In genomic region chr2:173734686-173735308, GRCh38 we compare ENCODE assay signal across 21 cellular contexts.
DNase-seq lines count a peak whose midpoint lies in the region; TF ChIP-seq lines count a peak whose summit lies in the region.
"Had no signal": no experiment of that assay in that cellular context is flagged by ENCODE, and none has a peak within 500 bp of the region (broad histone marks: within the 10 kb centered on the region; RNA-seq: fewer than 3 reads in every experiment).

No MANE protein-coding gene starts in this region.

- DNase-seq in NCI-H510A treated with DMSO at 0.1 percent for 48 hours (lab: John Stamatoyannopoulos, UW) (peak; percentile 71), NCI-H510A (lab: John Stamatoyannopoulos, UW) (no peak), NOMO-1 treated with DMSO at 0.1 percent for 48 hours (lab: John Stamatoyannopoulos, UW; ENCODE audit: unreplicated experiment) (peak; percentile 16), hepatocyte (ENCODE audit: low spot score) (peak; percentile 40), COR-L47 (lab: John Stamatoyannopoulos, UW) (no peak), tibial artery (no peak)
- no peak for DNase-seq in CD8-positive, alpha-beta memory T cell
- DNase-seq: ACHN; CD4-positive, alpha-beta T cell; DMS153; Kasumi-1; NCI-H1105; NCI-H146; NCI-H2029; NCI-H226; NCI-H524 treated with DMSO at 0.1 percent for 48 hours; SHP77 treated with DMSO at 0.1 percent for 48 hours had no signal

- CTCF ChIA-PET in CD8-positive, alpha-beta memory T cell (lab: Charles Lee): no interaction called here

- H3K27me3 Mint-ChIP-seq in CD8-positive, alpha-beta memory T cell: peaks cover 4 to 22% of the 10 kb centered on the region in 2 donors

- H3K27ac Mint-ChIP-seq in CD8-positive, alpha-beta memory T cell: no peak overlapping the region
- H3K27ac Mint-ChIP-seq: CD4-positive, alpha-beta T cell had no signal

- no peak overlapping the region for H3K4me3 Mint-ChIP-seq in CD8-positive, alpha-beta memory T cell
- H3K4me3 Mint-ChIP-seq: CD4-positive, alpha-beta T cell had no signal

- peaks cover 0 to 3% (median 2%) of the 10 kb centered on the region in 5 donors for H3K9me3 Mint-ChIP-seq in CD8-positive, alpha-beta memory T cell

- H3K4me1 Mint-ChIP-seq in CD8-positive, alpha-beta memory T cell: no peaks in the 10 kb centered on the region

- H3K27me3 ChIP-seq in hepatocyte (no peaks in the 10 kb centered on the region), liver (ENCODE audit: control insufficient read depth in 4 of 4, insufficient read depth in 4 of 4, low read length in 3 of 4) (no peaks in the 10 kb centered on the region), tibial artery (no peaks in the 10 kb centered on the region)
- no peaks in the 10 kb centered on the region for H3K27me3 ChIP-seq in CD8-positive, alpha-beta memory T cell (ENCODE audit: insufficient read depth, low read length, poor library complexity, severe bottlenecking)
- H3K27me3 ChIP-seq: BLaER1 had no signal

- H3K27ac ChIP-seq in hepatocyte: no peak overlapping the region
- H3K27ac ChIP-seq in liver (ENCODE audit: low read depth in 1 of 2, low read length in 2 of 2): no peak overlapping the region
- no peak overlapping the region for H3K27ac ChIP-seq in tibial artery
- H3K27ac ChIP-seq in CD8-positive, alpha-beta memory T cell (ENCODE audit: low read depth, low read length): no peak overlapping the region
- H3K27ac ChIP-seq: 22Rv1, BLaER1, RWPE1 had no signal

- H3K9ac ChIP-seq in liver (ENCODE audit: low read depth in 1 of 2, low read length in 2 of 2): no peak overlapping the region
- H3K9ac ChIP-seq: BLaER1 had no signal

- H3K9me2 ChIP-seq in hepatocyte (replicated peaks; ENCODE audit: insufficient read depth): no peaks in the 10 kb centered on the region

- H3K4me1 ChIP-seq in hepatocyte (ENCODE audit: insufficient read depth) (no peaks in the 10 kb centered on the region), liver (ENCODE audit: control insufficient read depth in 4 of 4, insufficient read depth in 4 of 4, low read length in 3 of 4) (peaks cover 0 to 3% (median under 1%) of the 10 kb centered on the region in 4 donors), tibial artery (no peaks in the 10 kb centered on the region)
- no peaks in the 10 kb centered on the region for H3K4me1 ChIP-seq in CD8-positive, alpha-beta memory T cell (ENCODE audit: insufficient read depth, low read length)
- H3K4me1 ChIP-seq: BLaER1 had no signal

- H2AFZ ChIP-seq in hepatocyte: no peak overlapping the region

- no peaks in the 10 kb centered on the region for H4K20me1 ChIP-seq in hepatocyte (ENCODE audit: insufficient read depth, poor library complexity, severe bottlenecking)
- H4K20me1 ChIP-seq: BLaER1 had no signal

- 62% methylated on average over 4 of the region's 4 CpGs for WGBS in hepatocyte (ENCODE audit: low lambda C conversion rate, missing lambda C conversion rate)
- 63% methylated on average over 4 of the region's 4 CpGs for WGBS in liver

- no peak overlapping the region for H3K4me2 ChIP-seq in hepatocyte
- H3K4me2 ChIP-seq: BLaER1 had no signal

- TF ChIP-seq CTCF in hepatocyte (IDR thresholded peaks at IDR 0.05; ENCODE audit: poor library complexity): no peak
- peak; percentile 2 for TF ChIP-seq CTCF in liver (IDR thresholded peaks at IDR 0.05; ENCODE audit: low read depth, low read length, missing input control)
- no peak for TF ChIP-seq CTCF in tibial artery (IDR thresholded peaks at IDR 0.05)

- POLR2A ChIA-PET in CD8-positive, alpha-beta memory T cell (lab: Charles Lee): no interaction called here

- H3K9me3 ChIP-seq in hepatocyte (ENCODE audit: low read depth) (no peaks in the 10 kb centered on the region), liver (ENCODE audit: control insufficient read depth in 4 of 4, low read length in 3 of 4) (no peaks in the 10 kb centered on the region), tibial artery (no peaks in the 10 kb centered on the region)
- no peaks in the 10 kb centered on the region for H3K9me3 ChIP-seq in CD8-positive, alpha-beta memory T cell (ENCODE audit: low read length)

- no peaks in the 10 kb centered on the region for H3K36me3 Mint-ChIP-seq in CD8-positive, alpha-beta memory T cell

- TF ChIP-seq RAD21 in liver (IDR thresholded peaks at IDR 0.05): no peak

- intact Hi-C loops in tibial artery (cut with DNase I; ENCODE audit: low total_unique reads): no loop called here

- no peaks in the 10 kb centered on the region for H3K36me3 ChIP-seq in hepatocyte (replicated peaks; ENCODE audit: insufficient read depth, low read depth)
- H3K36me3 ChIP-seq in liver (ENCODE audit: control insufficient read depth in 4 of 4, insufficient read depth in 3 of 4, low read depth in 1 of 4, low read length in 3 of 4): no peaks in the 10 kb centered on the region
- H3K36me3 ChIP-seq in tibial artery: no peaks in the 10 kb centered on the region
- H3K36me3 ChIP-seq in CD8-positive, alpha-beta memory T cell (ENCODE audit: insufficient read depth, low read length): no peaks in the 10 kb centered on the region
- H3K36me3 ChIP-seq: BLaER1 had no signal

- H3K4me3 ChIP-seq in hepatocyte: no peak overlapping the region
- H3K4me3 ChIP-seq in liver (ENCODE audit: low read depth in 1 of 3, low read length in 3 of 3): no peak overlapping the region
- no peak overlapping the region for H3K4me3 ChIP-seq in tibial artery
- H3K4me3 ChIP-seq in CD8-positive, alpha-beta memory T cell (ENCODE audit: low read length): no peak overlapping the region
- H3K4me3 ChIP-seq: BLaER1 had no signal

- H3K79me2 ChIP-seq in hepatocyte: no peaks in the 10 kb centered on the region

TF ChIP-seq in liver, 16 proteins besides CTCF, POLR2A, EP300 and RAD21:
- no peak for TF ChIP-seq TAF1 (conservative IDR thresholded peaks at IDR 0.05)
- no peak for TF ChIP-seq YY1 (IDR thresholded peaks at IDR 0.05)
- no peak for TF ChIP-seq ATF3 (IDR thresholded peaks at IDR 0.05)
- no peak for TF ChIP-seq SP1 (IDR thresholded peaks at IDR 0.05)
- TF ChIP-seq NR2F2 (IDR thresholded peaks at IDR 0.05): no peak
- TF ChIP-seq JUND (IDR thresholded peaks at IDR 0.05): no peak
- TF ChIP-seq EGR1 (IDR thresholded peaks at IDR 0.05; ENCODE audit: low read depth in 2 of 2): no peak
- no peak for TF ChIP-seq REST (IDR thresholded peaks at IDR 0.05)
- no peak for TF ChIP-seq ZBTB33 (IDR thresholded peaks at IDR 0.05)
- TF ChIP-seq HNF4G (IDR thresholded peaks at IDR 0.05): no peak
- TF ChIP-seq GABPA (IDR thresholded peaks at IDR 0.05 in 1 of 2, conservative IDR thresholded peaks at IDR 0.05 in 1 of 2): no peak
- peak; percentile 8 to 54 for TF ChIP-seq HNF4A (conservative IDR thresholded peaks at IDR 0.05)
- TF ChIP-seq RXRA (IDR thresholded peaks at IDR 0.05): peak in 1 of 2 donors; percentile 33
- TF ChIP-seq MAX (IDR thresholded peaks at IDR 0.05): no peak
- no peak for TF ChIP-seq FOXA1 (IDR thresholded peaks at IDR 0.05)
- peak; percentile 57 for TF ChIP-seq FOXA2 (IDR thresholded peaks at IDR 0.05)
TF ChIP-seq in liver: peak in this region for 3.

Comparison
In these comparisons a context has a peak if more than half of its experiments do, and no peak if none do; other contexts are left out.
1. DNase-seq: peak in NCI-H510A treated with DMSO at 0.1 percent for 48 hours (single experiment), NOMO-1 treated with DMSO at 0.1 percent for 48 hours (single experiment) and hepatocyte (single experiment); none in NCI-H510A (single experiment), COR-L47 (single experiment), tibial artery (0 of 2) and CD8-positive, alpha-beta memory T cell (0 of 5).